7 cellular contexts compared by ENCODE assay signal in genomic region chr11:126310229-126310991, GRCh38. TPM values are rescaled to one million over a fixed set of nuclear protein-coding genes. Genes with fewer than 3 reads are reported as not detected.
DNase-seq lines count a peak whose midpoint lies in the region; ATAC-seq and TF ChIP-seq lines count a peak whose summit lies in the region.

No MANE protein-coding gene starts in this region.

- H3K27me3 Mint-ChIP-seq in chondrocyte (ENCODE audit: low read depth): no peaks in the 10 kb centered on the region

- peaks cover 28% of the 10 kb centered on the region for H3K4me1 Mint-ChIP-seq in chondrocyte (ENCODE audit: low read depth)

- no peak overlapping the region for H3K4me3 Mint-ChIP-seq in chondrocyte (ENCODE audit: unreplicated experiment)

- H3K27ac Mint-ChIP-seq in chondrocyte (ENCODE audit: unreplicated experiment): no peak overlapping the region

- no peaks in the 10 kb centered on the region for H3K9me3 Mint-ChIP-seq in chondrocyte (ENCODE audit: low read depth)

- DNase-seq in GM10266 (ENCODE audit: extremely low spot score) (peak; percentile 57), NCI-H2227 (lab: John Stamatoyannopoulos, UW; ENCODE audit: unreplicated experiment) (peak; percentile 68), chondrocyte (ENCODE audit: low spot score) (no peak), left colon (peak; percentile 68 to 83)
- DNase-seq in activated CD4-positive, CD25-positive, alpha-beta regulatory T cell treated with anti-CD3 and anti-CD28 coated beads, Interleukin-2, amount 50 U/mL, for 72 hours: peak; percentile 50
- DNase-seq in stimulated activated CD4-positive, alpha-beta T cell treated with anti-CD3 and anti-CD28 coated beads, Interleukin-4, amount 100 ng/mL, for 4 hours: peak; percentile 37 to 49

- peak; percentile 42 for ATAC-seq in HG02642 (IDR thresholded peaks at IDR 0.05; ENCODE audit: poor library complexity, unreplicated experiment)
- peak; percentile 78 for ATAC-seq in left colon

- peaks cover 5% of the 10 kb centered on the region for H3K36me3 Mint-ChIP-seq in chondrocyte (ENCODE audit: low read depth)

- TF ChIP-seq CTCF in GM10266 (IDR thresholded peaks at IDR 0.05; ENCODE audit: control insufficient read depth, insufficient read depth, low read depth, missing control alignments): peak; percentile 94
- peak; percentile 98 for TF ChIP-seq CTCF in chondrocyte (IDR thresholded peaks at IDR 0.05)

- intact Hi-C loops in left colon (cut with DNase I, micrococcal nuclease): loop anchor here in 1 of 2 donors (1.0 to 10.0 kb wide), 2 partner anchors 114 to 170 kb away; no protein-coding TSS in a partner anchor

RNA-seq across cellular contexts. Expression of gene DCPS, which starts 6.5 kb away (rescaled TPM):
- total RNA-seq in chondrocyte (12.3 to 14.8 TPM (median 12.4 TPM) in 3 replicates), left colon (10 to 100 TPM; 10.9 to 21.9 TPM)

RNA-seq across cellular contexts. Expression of gene TIRAP, which starts 27.5 kb away (rescaled TPM):
- 8.6 to 10.0 TPM (median 9.8 TPM) in 3 replicates for total RNA-seq in chondrocyte
- total RNA-seq in left colon: 10 to 100 TPM; 17.0 to 22.7 TPM

RNA-seq across cellular contexts. Expression of gene FOXRED1, which starts 41.5 kb away (rescaled TPM):
- 19.1 to 32.5 TPM (median 19.3 TPM) in 3 replicates for total RNA-seq in chondrocyte
- 10 to 100 TPM; 25.5 to 35.7 TPM for total RNA-seq in left colon

RNA-seq across cellular contexts. Expression of gene SRPRA, which starts 41.7 kb away (rescaled TPM):
- total RNA-seq in chondrocyte (108 to 144 TPM (median 110 TPM) in 3 replicates), left colon (10 to 100 TPM; 75.5 to 82.6 TPM)

RNA-seq across cellular contexts. Expression of gene ST3GAL4, which starts 45.1 kb away (rescaled TPM):
- total RNA-seq in chondrocyte (30.7 to 75.9 TPM (median 30.9 TPM) in 3 replicates), left colon (100 to 1,000 TPM; 181 to 536 TPM)
